In genomic region chr3:125381743-125382142, GRCh38 we compare ENCODE assay signal across 11 cellular contexts. TPM values are rescaled to one million over a fixed set of nuclear protein-coding genes. Genes with fewer than 3 reads are reported as not detected.
DNase-seq lines count a peak whose midpoint lies in the region; ATAC-seq and TF ChIP-seq lines count a peak whose summit lies in the region.
"Had no signal": no experiment of that assay in that cellular context is flagged by ENCODE, and none has a peak within 500 bp of the region (broad histone marks: within the 10 kb centered on the region; RNA-seq: fewer than 3 reads in every experiment).

No MANE protein-coding gene starts in this region.

- peak; percentile 72 to 86 for ATAC-seq in activated T-cell treated with anti-CD3 and anti-CD28 coated beads, Interleukin-2, amount 50 U/mL, for 4 hours

- TF ChIP-seq CTCF in Loucy (conservative IDR thresholded peaks at IDR 0.05; ENCODE audit: low read length), result no peak

- no peaks in the 10 kb centered on the region for H3K9me3 ChIP-seq in Loucy (ENCODE audit: insufficient read depth, low read depth, low read length)
- H3K9me3 ChIP-seq in skeletal muscle satellite cell (replicated peaks; ENCODE audit: low read length), result no peaks in the 10 kb centered on the region
- H3K9me3 ChIP-seq in Karpas-422 (ENCODE audit: low read length), result no peaks in the 10 kb centered on the region

- H3K9me2 ChIP-seq in Loucy (replicated peaks; ENCODE audit: low read depth, low read length) (no peaks in the 10 kb centered on the region), Karpas-422 (replicated peaks; ENCODE audit: insufficient read depth, low read length) (no peaks in the 10 kb centered on the region)

- H3K4me1 ChIP-seq in Loucy (ENCODE audit: insufficient read depth, low read length, poor library complexity, severe bottlenecking) (peaks cover 4% of the 10 kb centered on the region), skeletal muscle satellite cell (ENCODE audit: control insufficient read depth, insufficient read depth, low read length) (peaks cover 20% of the 10 kb centered on the region), Karpas-422 (ENCODE audit: low read length) (peaks cover 4% of the 10 kb centered on the region; the same call in 1 of the 2 replicates)

- no peaks in the 10 kb centered on the region for H3K36me3 Mint-ChIP-seq in activated T-cell treated with anti-CD3 and anti-CD28 coated beads, Interleukin-2, amount 50 U/mL, for 4 hours (ENCODE audit: insufficient read depth)

- peaks cover 8% of the 10 kb centered on the region for H3K4me1 Mint-ChIP-seq in activated T-cell treated with anti-CD3 and anti-CD28 coated beads, Interleukin-2, amount 50 U/mL, for 4 hours (ENCODE audit: low read depth)

- no peaks in the 10 kb centered on the region for H3F3A ChIP-seq in Loucy (ENCODE audit: low read depth)

- H3K36me3 ChIP-seq in Loucy (ENCODE audit: insufficient read depth, low read length) (no peaks in the 10 kb centered on the region), skeletal muscle satellite cell (ENCODE audit: insufficient read depth, low read length) (no peaks in the 10 kb centered on the region), Karpas-422 (ENCODE audit: insufficient read depth, low read length) (no peaks in the 10 kb centered on the region)

- H3K4me3 ChIP-seq in Loucy (ENCODE audit: low read length, poor library complexity, severe bottlenecking) (no peak overlapping the region), skeletal muscle satellite cell (ENCODE audit: low read length) (no peak overlapping the region), Karpas-422 (ENCODE audit: low read length) (no peak overlapping the region)

- DNase-seq in activated T-cell treated with anti-CD3 and anti-CD28 coated beads, Interleukin-2, amount 50 U/mL, for 4 hours, result no peak
- DNase-seq in activated T-cell treated with anti-CD3 and anti-CD28 coated beads, Interleukin-2, amount 50 U/mL, for 1 hour, result no peak
- peak; percentile 58 for DNase-seq in amniotic epithelial cell (ENCODE audit: low read depth)
- no peak for DNase-seq in CD1c-positive myeloid dendritic cell (ENCODE audit: extremely low spot score)
- no peak for DNase-seq in Karpas-422
- DNase-seq in NCI-H2107 (lab: John Stamatoyannopoulos, UW), result no peak
- DNase-seq: AML-193; effector CD8-positive, alpha-beta T cell; NCI-H510A treated with DMSO at 0.1 percent for 48 hours had no signal

- H3K4me3 Mint-ChIP-seq in activated T-cell treated with anti-CD3 and anti-CD28 coated beads, Interleukin-2, amount 50 U/mL, for 4 hours, result peak overlapping the region; percentile 11

- H3K27me3 ChIP-seq in Loucy (ENCODE audit: insufficient read depth, low read length, poor library complexity, severe bottlenecking), result peaks cover 4% of the 10 kb centered on the region
- H3K27me3 ChIP-seq in skeletal muscle satellite cell (ENCODE audit: control insufficient read depth, insufficient read depth, low read length), result no peaks in the 10 kb centered on the region
- no peaks in the 10 kb centered on the region for H3K27me3 ChIP-seq in Karpas-422 (ENCODE audit: low read length)

- no peak overlapping the region for H3K27ac ChIP-seq in Karpas-422 (ENCODE audit: low read length)

- H3K9me3 Mint-ChIP-seq in activated T-cell treated with anti-CD3 and anti-CD28 coated beads, Interleukin-2, amount 50 U/mL, for 4 hours, result no peaks in the 10 kb centered on the region

- peak overlapping the region; percentile 12 for H3K4me2 ChIP-seq in Loucy (ENCODE audit: low read depth, low read length, poor library complexity, severe bottlenecking)
- H3K4me2 ChIP-seq in skeletal muscle satellite cell (ENCODE audit: low read length), result peak overlapping the region; percentile 48
- no peak overlapping the region for H3K4me2 ChIP-seq in Karpas-422 (ENCODE audit: low read depth, low read length, poor library complexity, severe bottlenecking)

- no peaks in the 10 kb centered on the region for H4K20me1 ChIP-seq in Loucy (ENCODE audit: insufficient read depth, low read length, poor library complexity, severe bottlenecking)
- no peaks in the 10 kb centered on the region for H4K20me1 ChIP-seq in Karpas-422 (ENCODE audit: insufficient read depth, low read depth, low read length)

- H3K79me2 ChIP-seq in Loucy (ENCODE audit: insufficient read depth, low read length) (no peaks in the 10 kb centered on the region), Karpas-422 (ENCODE audit: low read length) (no peaks in the 10 kb centered on the region)

- H2AFZ ChIP-seq in Loucy (ENCODE audit: low read length) (peak overlapping the region; percentile 38; the same call in 1 of the 2 replicates), Karpas-422 (ENCODE audit: low read length) (no peak overlapping the region)

- H3K9ac ChIP-seq in Loucy (ENCODE audit: low read depth, low read length, poor library complexity, severe bottlenecking) (no peak overlapping the region), skeletal muscle satellite cell (ENCODE audit: low read depth, low read length) (no peak overlapping the region), Karpas-422 (ENCODE audit: low read length) (no peak overlapping the region)

- H3K27me3 Mint-ChIP-seq in activated T-cell treated with anti-CD3 and anti-CD28 coated beads, Interleukin-2, amount 50 U/mL, for 4 hours (ENCODE audit: low read depth), result no peaks in the 10 kb centered on the region

RNA-seq across cellular contexts. Expression of gene ZNF148, which starts 6.6 kb away (rescaled TPM):
- 10 to 100 TPM; 28.9 to 31.1 (median 29.6) TPM for total RNA-seq in activated T-cell treated with anti-CD3 and anti-CD28 coated beads, Interleukin-2, amount 50 U/mL, for 4 hours
- 20.5 and 23.6 TPM in 2 replicates for total RNA-seq in skeletal muscle satellite cell (2012; rRNA removed)
- 29.2 and 53.8 TPM in 2 replicates for total RNA-seq in Karpas-422 (2014; rRNA removed; shearing (Covaris generic); ENCODE audit: low replicate concordance)
